30 cellular contexts compared by ENCODE assay signal in the genomic region with DNA sequence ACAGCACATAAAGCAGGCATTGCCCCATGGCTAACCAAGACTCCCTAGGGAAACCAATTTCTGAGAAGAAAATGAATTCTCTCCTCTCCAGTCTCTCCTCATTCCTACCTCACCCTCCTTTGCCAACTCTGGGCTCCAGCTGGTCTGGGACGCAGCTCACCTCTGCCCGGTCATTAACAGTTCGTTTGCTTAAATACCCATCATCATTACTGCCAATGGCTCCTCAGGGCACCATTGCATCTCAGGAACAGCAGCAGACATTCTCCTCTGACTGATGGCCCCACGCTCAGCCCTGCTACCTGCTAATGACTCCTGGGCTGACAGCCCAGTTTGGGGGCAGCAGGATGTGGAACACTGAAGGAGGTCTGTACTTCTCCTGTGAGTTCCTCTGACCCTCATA.
"Had no signal": no experiment of that assay in that cellular context is flagged by ENCODE, and none has a peak within 500 bp of the region (broad histone marks: within the 10 kb centered on the region; RNA-seq: fewer than 3 reads in every experiment).

No MANE protein-coding gene starts in this region.

- H3K27me3 ChIP-seq: ascending aorta, breast epithelium, cardiac muscle cell, colonic mucosa, gastroesophageal sphincter had no signal

- H3K27ac ChIP-seq: ascending aorta, breast epithelium, cardiac muscle cell, colonic mucosa, epithelial cell of prostate, esophagus squamous epithelium, gastroesophageal sphincter had no signal

- H3K4me1 ChIP-seq: ascending aorta, breast epithelium, colonic mucosa, esophagus squamous epithelium, gastroesophageal sphincter had no signal

- DNase-seq: activated CD4-positive, alpha-beta memory T cell treated with anti-CD3 and anti-CD28 coated beads for 36 hours; activated CD4-positive, alpha-beta T cell treated with anti-CD3 and anti-CD28 coated beads for 36 hours; activated CD4-positive, alpha-beta T cell treated with anti-CD3 and anti-CD28 coated beads, Interleukin-2, amount 10 ng/mL, durations not matched to agents 24 days and 14 days; activated CD4-positive, CD25-positive, alpha-beta regulatory T cell; activated CD4-positive, CD25-positive, alpha-beta regulatory T cell treated with anti-CD3 and anti-CD28 coated beads, Interleukin-2, amount 50 U/mL, for 72 hours; activated CD8-positive, alpha-beta memory T cell treated with anti-CD3 and anti-CD28 coated beads, Interleukin-2, amount 50 U/mL, for 48 hours; activated gamma-delta T cell; activated naive CD4-positive, alpha-beta T cell; activated naive CD4-positive, alpha-beta T cell treated with anti-CD3 and anti-CD28 coated beads, Interleukin-2, amount 10 ng/mL, durations not matched to agents 7 days and 5 days; activated naive CD8-positive, alpha-beta T cell treated with anti-CD3 and anti-CD28 coated beads, Interleukin-2, amount 10 ng/mL, durations not matched to agents 7 days and 5 days; activated T-cell treated with anti-CD3 and anti-CD28 coated beads for 4 hours; activated T-cell treated with anti-CD3 and anti-CD28 coated beads, Interleukin-2, amount 50 U/mL, for 24 hours; activated T-cell treated with anti-CD3 and anti-CD28 coated beads, Interleukin-2, amount 50 U/mL, for 72 hours; central memory CD4-positive, alpha-beta T cell; cerebellar nuclear complex; colonic mucosa; effector CD8-positive, alpha-beta T cell; esophagus squamous epithelium; foreskin melanocyte; T-helper 1 cell; T-helper 17 cell; T1000 had no signal

- FAIRE-seq: endometrium, endothelial cell of umbilical vein had no signal

- H3K4me3 ChIP-seq: ascending aorta, breast epithelium, cardiac muscle cell, colonic mucosa, esophagus squamous epithelium, gastroesophageal sphincter had no signal

- H3K36me3 ChIP-seq: ascending aorta, breast epithelium, cardiac muscle cell, colonic mucosa, esophagus squamous epithelium, gastroesophageal sphincter had no signal

- H3K9me3 ChIP-seq: ascending aorta, breast epithelium, colonic mucosa, esophagus squamous epithelium, gastroesophageal sphincter had no signal

- ATAC-seq: activated CD4-positive, alpha-beta T cell treated with anti-CD3 and anti-CD28 coated beads for 36 hours; activated naive CD4-positive, alpha-beta T cell treated with anti-CD3 and anti-CD28 coated beads, Interleukin-2, amount 50 U/mL, for 72 hours; activated T-cell treated with anti-CD3 and anti-CD28 coated beads, Interleukin-2, amount 50 U/mL, for 72 hours; gastroesophageal sphincter; T-helper 17 cell had no signal
